In the genomic region with DNA sequence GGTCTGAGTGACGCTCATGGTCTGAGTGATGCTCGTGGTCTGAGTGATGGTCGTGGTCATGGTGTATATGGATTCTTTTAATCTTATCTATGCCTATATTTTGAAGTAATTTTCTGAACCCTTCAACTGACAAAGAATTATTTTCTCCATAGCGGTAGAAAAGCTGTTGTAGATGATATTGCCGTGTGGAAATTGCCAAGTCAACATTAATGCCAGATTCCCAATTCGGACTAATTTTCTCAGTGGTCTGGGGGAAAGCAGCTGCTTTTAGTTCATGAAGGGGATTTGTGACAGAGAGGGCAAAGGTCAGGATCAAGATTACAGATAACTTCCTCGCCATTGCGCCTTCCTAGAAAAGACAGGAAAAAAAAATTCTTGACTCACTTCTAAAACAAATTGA, we compare ENCODE assay signal across 22 cellular contexts.
DNase-seq lines count a peak whose midpoint lies in the region; ATAC-seq and TF ChIP-seq lines count a peak whose summit lies in the region.
"Had no signal": no experiment of that assay in that cellular context is flagged by ENCODE, and none has a peak within 500 bp of the region (broad histone marks: within the 10 kb centered on the region; RNA-seq: fewer than 3 reads in every experiment).

No MANE protein-coding gene starts in this region.

- peak overlapping the region; percentile 45 for H3K4me3 Mint-ChIP-seq in T-helper 1 cell treated with Interleukin-12 subunit alpha and Interleukin-12 subunit beta and Interleukin-4 antibody, amounts not matched to agents 30 μg/mL and 1 μg/mL, for 36 hours
- peak overlapping the region; percentile 34 for H3K4me3 Mint-ChIP-seq in central memory CD8-positive, alpha-beta T cell

- peaks cover 45% of the 10 kb centered on the region for H3K4me1 Mint-ChIP-seq in T-helper 1 cell treated with Interleukin-12 subunit alpha and Interleukin-12 subunit beta and Interleukin-4 antibody, amounts not matched to agents 30 μg/mL and 1 μg/mL, for 36 hours (ENCODE audit: low read depth)
- H3K4me1 Mint-ChIP-seq in central memory CD8-positive, alpha-beta T cell, result peaks cover 41% of the 10 kb centered on the region

- H3K36me3 Mint-ChIP-seq in T-helper 1 cell treated with Interleukin-12 subunit alpha and Interleukin-12 subunit beta and Interleukin-4 antibody, amounts not matched to agents 30 μg/mL and 1 μg/mL, for 36 hours (ENCODE audit: low read depth), result peaks cover 42% of the 10 kb centered on the region
- H3K36me3 Mint-ChIP-seq in central memory CD8-positive, alpha-beta T cell (ENCODE audit: insufficient read depth), result peaks cover 44% of the 10 kb centered on the region

- TF ChIP-seq CTCF in DND-41 (IDR thresholded peaks at IDR 0.05; ENCODE audit: borderline replicate concordance, extremely low read depth, low read length, poor library complexity, severe bottlenecking), result no peak

- no peak overlapping the region for H3K27ac Mint-ChIP-seq in T-helper 1 cell treated with Interleukin-12 subunit alpha and Interleukin-12 subunit beta and Interleukin-4 antibody, amounts not matched to agents 30 μg/mL and 1 μg/mL, for 36 hours
- H3K27ac Mint-ChIP-seq in central memory CD8-positive, alpha-beta T cell (ENCODE audit: low read depth), result no peak overlapping the region
- H3K27ac Mint-ChIP-seq: effector memory CD8-positive, alpha-beta T cell had no signal

- H2AFZ ChIP-seq in DND-41 (ENCODE audit: low read depth, low read length), result no peak overlapping the region

- H3K27me3 Mint-ChIP-seq in T-helper 1 cell treated with Interleukin-12 subunit alpha and Interleukin-12 subunit beta and Interleukin-4 antibody, amounts not matched to agents 30 μg/mL and 1 μg/mL, for 36 hours (ENCODE audit: low read depth), result no peaks in the 10 kb centered on the region
- no peaks in the 10 kb centered on the region for H3K27me3 Mint-ChIP-seq in central memory CD8-positive, alpha-beta T cell
- H3K27me3 Mint-ChIP-seq: effector memory CD8-positive, alpha-beta T cell had no signal

- no peaks in the 10 kb centered on the region for H3K9me3 Mint-ChIP-seq in T-helper 1 cell treated with Interleukin-12 subunit alpha and Interleukin-12 subunit beta and Interleukin-4 antibody, amounts not matched to agents 30 μg/mL and 1 μg/mL, for 36 hours
- H3K9me3 Mint-ChIP-seq in central memory CD8-positive, alpha-beta T cell, result no peaks in the 10 kb centered on the region
- H3K9me3 Mint-ChIP-seq: effector memory CD8-positive, alpha-beta T cell had no signal

- H4K20me1 ChIP-seq in DND-41 (ENCODE audit: insufficient read depth, low read length), result peaks cover 9% of the 10 kb centered on the region; the same call in 1 of the 2 replicates

- H3K4me3 ChIP-seq in DND-41 (ENCODE audit: low read depth in 1 of 2, low read length in 2 of 2), result no peak overlapping the region
- H3K4me3 ChIP-seq: body of pancreas, esophagus muscularis mucosa, gastrocnemius medialis, lung, ovary, right atrium auricular region, upper lobe of left lung had no signal

- no peaks in the 10 kb centered on the region for H3K27me3 ChIP-seq in DND-41 (ENCODE audit: insufficient read depth, low read length, poor library complexity)
- H3K27me3 ChIP-seq: body of pancreas, esophagus muscularis mucosa, gastrocnemius medialis, ovary, right atrium auricular region, upper lobe of left lung had no signal

- H3K27ac ChIP-seq in DND-41 (ENCODE audit: low read length), result no peak overlapping the region
- H3K27ac ChIP-seq: 22Rv1, body of pancreas, esophagus muscularis mucosa, gastrocnemius medialis, ovary, right atrium auricular region, upper lobe of left lung had no signal

- ATAC-seq in DND-41 (ENCODE audit: insufficient read depth, low read depth), result no peak
- ATAC-seq in central memory CD8-positive, alpha-beta T cell (replicated peaks; ENCODE audit: extremely low read depth, poor library complexity, severe bottlenecking), result no peak
- ATAC-seq: body of pancreas; effector memory CD8-positive, alpha-beta T cell; gastrocnemius medialis had no signal

- H3K4me2 ChIP-seq in DND-41 (ENCODE audit: insufficient read depth, low read length), result peak overlapping the region; percentile 72; the same call in 1 of the 2 replicates

- peaks cover 35% of the 10 kb centered on the region for H3K4me1 ChIP-seq in DND-41 (ENCODE audit: insufficient read depth, low read length)

- peaks cover 62% of the 10 kb centered on the region for H3K79me2 ChIP-seq in DND-41 (ENCODE audit: insufficient read depth, low read length)

- peaks cover 45% of the 10 kb centered on the region for H3K36me3 ChIP-seq in DND-41 (ENCODE audit: insufficient read depth, low read length)
- H3K36me3 ChIP-seq: ovary had no signal

- H3K9me3 ChIP-seq in DND-41 (ENCODE audit: insufficient read depth, low read length, severe bottlenecking), result no peaks in the 10 kb centered on the region
- H3K9me3 ChIP-seq: body of pancreas, esophagus muscularis mucosa, gastrocnemius medialis, ovary, right atrium auricular region, upper lobe of left lung had no signal

- no peak overlapping the region for H3K9ac ChIP-seq in DND-41 (ENCODE audit: low read depth, low read length)

- DNase-seq in T-helper 1 cell (no peak), DND-41 (no peak), NCI-H2107 treated with DMSO at 0.1 percent for 48 hours (lab: John Stamatoyannopoulos, UW; ENCODE audit: unreplicated experiment) (no peak), DMS53 treated with DMSO at 0.1 percent for 48 hours (lab: John Stamatoyannopoulos, UW; ENCODE audit: unreplicated experiment) (no peak)
- no peak for DNase-seq in central memory CD8-positive, alpha-beta T cell (ENCODE audit: low spot score in 2 of 2)
- DNase-seq: activated CD4-positive, alpha-beta T cell treated with anti-CD3 and anti-CD28 coated beads, Interleukin-2, amount 50 U/mL, for 4 hours; body of pancreas; effector memory CD8-positive, alpha-beta T cell; gastrocnemius medialis; HCEC 1CT; NCI-H1105 treated with DMSO at 0.1 percent for 48 hours; NCI-H2081; NCI-H446; ovary; SHP77; stimulated activated CD4-positive, alpha-beta T cell treated with anti-CD3 and anti-CD28 coated beads, Interleukin-12 subunit alpha, Interleukin-12 subunit beta, amount 100 ng/mL, for 4 hours; upper lobe of left lung had no signal
